Comparison of ENCODE assay signal across 8 cellular contexts in the genomic region with DNA sequence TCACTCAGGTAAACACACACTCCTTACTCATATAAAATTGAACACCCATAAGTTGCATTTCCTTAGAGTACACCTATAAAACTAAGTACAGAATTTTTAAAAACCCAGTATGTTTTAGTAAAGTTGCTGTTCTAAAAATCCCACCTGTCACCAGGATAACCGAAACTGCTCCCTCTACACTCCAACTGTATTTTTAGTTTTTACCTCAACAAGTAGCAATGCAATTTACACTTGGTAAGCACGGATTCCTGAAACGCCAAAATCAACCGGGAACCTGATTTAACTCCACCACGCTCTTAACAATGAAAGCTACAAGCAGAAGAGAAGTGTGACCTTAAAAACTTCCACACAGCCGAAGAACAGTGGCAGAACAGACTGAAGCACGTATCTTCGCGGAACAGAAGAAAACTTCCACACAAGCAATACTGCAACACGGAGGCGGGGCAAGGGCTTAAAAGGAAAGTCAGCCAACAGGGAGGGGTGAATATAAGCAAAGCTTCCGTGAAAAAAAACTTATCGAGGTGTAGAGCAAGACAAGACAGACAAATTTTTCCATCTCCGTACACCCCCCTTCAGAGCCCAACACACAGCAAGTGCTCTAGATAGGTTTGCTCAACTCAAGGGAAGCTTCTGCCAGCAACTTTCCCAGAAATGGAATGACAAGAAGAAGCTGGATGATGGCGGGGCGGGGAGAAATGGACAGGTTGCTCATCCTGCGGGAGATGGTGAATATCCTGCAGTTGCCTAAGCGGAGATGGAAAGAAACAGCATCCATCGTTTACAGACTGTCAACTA. TPM values are rescaled to one million over a fixed set of nuclear protein-coding genes. Genes with fewer than 3 reads are reported as not detected.
DNase-seq lines count a peak whose midpoint lies in the region; ATAC-seq lines count a peak whose summit lies in the region.

No MANE protein-coding gene starts in this region.

- peak; percentile 33 for ATAC-seq in naive thymus-derived CD4-positive, alpha-beta T cell

- H3K4me1 ChIP-seq in NT2/D1 (ENCODE audit: insufficient read depth, insufficient read length) = no peaks in the 10 kb centered on the region
- no peaks in the 10 kb centered on the region for H3K4me1 ChIP-seq in esophagus (ENCODE audit: control insufficient read depth in 2 of 2, insufficient read depth in 2 of 2, low read length in 1 of 2)
- peaks cover 18% of the 10 kb centered on the region in 2 donors for H3K4me1 ChIP-seq in naive thymus-derived CD4-positive, alpha-beta T cell (ENCODE audit: control insufficient read depth in 2 of 2, insufficient read depth in 2 of 2, low read length in 2 of 2)

- peak overlapping the region; percentile 87 for H3K9ac ChIP-seq in NT2/D1 (ENCODE audit: insufficient read length, low read depth)

- H3K4me3 ChIP-seq in NT2/D1 (ENCODE audit: insufficient read length, low read depth) (peak overlapping the region; percentile 79), esophagus (ENCODE audit: low read depth in 1 of 2, low read length in 2 of 2) (peak overlapping the region; percentile 82 to 86)
- peak overlapping the region; percentile 88 for H3K4me3 ChIP-seq in naive thymus-derived CD4-positive, alpha-beta T cell (ENCODE audit: low read length)

- H3K9me3 ChIP-seq in NT2/D1 (ENCODE audit: insufficient read depth, low read length) (no peaks in the 10 kb centered on the region), esophagus (ENCODE audit: control insufficient read depth in 2 of 2, insufficient read depth in 1 of 2, low read depth in 1 of 2, low read length in 1 of 2) (no peaks in the 10 kb centered on the region)
- no peaks in the 10 kb centered on the region for H3K9me3 ChIP-seq in naive thymus-derived CD4-positive, alpha-beta T cell (ENCODE audit: control insufficient read depth in 2 of 3, low read length in 3 of 3)

- no peaks in the 10 kb centered on the region for H3K27me3 ChIP-seq in NT2/D1 (ENCODE audit: insufficient read depth, insufficient read length)
- no peaks in the 10 kb centered on the region for H3K27me3 ChIP-seq in esophagus (ENCODE audit: control insufficient read depth in 1 of 2, insufficient read depth in 2 of 2, low read length in 2 of 2)
- H3K27me3 ChIP-seq in naive thymus-derived CD4-positive, alpha-beta T cell (ENCODE audit: control insufficient read depth in 2 of 2, insufficient read depth in 2 of 2, low read length in 2 of 2) = no peaks in the 10 kb centered on the region

- H3K4me1 Mint-ChIP-seq in naive thymus-derived CD4-positive, alpha-beta T cell = peaks cover 38 to 56% (median 50%) of the 10 kb centered on the region in 7 donors

- POLR2A ChIA-PET in naive thymus-derived CD4-positive, alpha-beta T cell (lab: Charles Lee) = interaction anchor here (0.6 to 1.8 kb wide), 9 partner anchors 9 to 1789 kb away, joined by 3 to 9 read pairs (median 3); a partner anchor contains a TSS

- DNase-seq in DMS 273 (lab: John Stamatoyannopoulos, UW; ENCODE audit: unreplicated experiment) (peak; percentile 66), DMS 273 treated with DMSO at 0.1 percent for 48 hours (lab: John Stamatoyannopoulos, UW) (no peak), NT2/D1 (ENCODE audit: low read depth, low spot score) (no peak), activated T-cell treated with anti-CD3 and anti-CD28 coated beads for 24 hours (ENCODE audit: low read depth) (peak; percentile 54), cerebellar nuclear complex (lab: John Stamatoyannopoulos, UW) (no peak)
- peak; percentile 17 to 85 (median 73) for DNase-seq in naive thymus-derived CD4-positive, alpha-beta T cell
- peak; percentile 37 to 73 (median 64) for DNase-seq in stimulated activated naive CD4-positive, alpha-beta T cell (lab: John Stamatoyannopoulos, UW)

- H3K27ac ChIP-seq in esophagus (ENCODE audit: low read depth in 2 of 2, low read length in 1 of 2) = peak overlapping the region; percentile 85 to 96
- H3K27ac ChIP-seq in naive thymus-derived CD4-positive, alpha-beta T cell (ENCODE audit: low read depth, low read length) = peak overlapping the region; percentile 97

- H3K36me3 ChIP-seq in NT2/D1 (ENCODE audit: insufficient read depth, insufficient read length, low read length) (peaks cover 10% of the 10 kb centered on the region), esophagus (ENCODE audit: control insufficient read depth in 2 of 2, insufficient read depth in 2 of 2, low read length in 1 of 2) (no peaks in the 10 kb centered on the region)
- no peaks in the 10 kb centered on the region for H3K36me3 ChIP-seq in naive thymus-derived CD4-positive, alpha-beta T cell (ENCODE audit: control insufficient read depth in 2 of 3, insufficient read depth in 3 of 3, low read length in 3 of 3)

- 1% methylated on average over 19 of the region's 19 CpGs for WGBS in esophagus, 2 donors

- H3K36me3 Mint-ChIP-seq in naive thymus-derived CD4-positive, alpha-beta T cell = peaks cover 0 to 12% (median 3%) of the 10 kb centered on the region in 5 donors

- peaks cover 0 to 7% (median 0%) of the 10 kb centered on the region in 5 donors for H3K27me3 Mint-ChIP-seq in naive thymus-derived CD4-positive, alpha-beta T cell

- intact Hi-C loops in naive thymus-derived CD4-positive, alpha-beta T cell (cut with micrococcal nuclease) = loop anchor here (1.0 to 5.0 kb wide), 6 partner anchors 20 to 1684 kb away; a partner anchor contains a TSS

- CTCF ChIA-PET in naive thymus-derived CD4-positive, alpha-beta T cell (lab: Charles Lee) = interaction anchor here (0.6 to 1.7 kb wide), 2 partner anchors 31 to 792 kb away, joined by 3 to 5 read pairs; no protein-coding TSS in a partner anchor

- peak overlapping the region; percentile 70 to 96 (median 93) for H3K27ac Mint-ChIP-seq in naive thymus-derived CD4-positive, alpha-beta T cell

- peak overlapping the region; percentile 88 to 100 (median 94) for H3K4me3 Mint-ChIP-seq in naive thymus-derived CD4-positive, alpha-beta T cell

- peaks cover 0 to 2% (median 0%) of the 10 kb centered on the region in 11 donors for H3K9me3 Mint-ChIP-seq in naive thymus-derived CD4-positive, alpha-beta T cell

RNA-seq across cellular contexts. Expression of a gene that starts 1.4 kb away (rescaled TPM):
- polyA plus RNA-seq in esophagus = 10 to 100 TPM; 19.2 to 30.4 TPM
- total RNA-seq in naive thymus-derived CD4-positive, alpha-beta T cell = 10 to 100 TPM; 42.8 to 56.3 (median 48.7) TPM
- polyA plus RNA-seq in naive thymus-derived CD4-positive, alpha-beta T cell = 10 to 100 TPM; 35.8 to 42.8 TPM

RNA-seq across cellular contexts. Expression of a gene that starts 32.5 kb away (rescaled TPM):
- polyA plus RNA-seq in esophagus = 10 to 100 TPM; 14.2 to 27.0 TPM
- total RNA-seq in naive thymus-derived CD4-positive, alpha-beta T cell = 10 to 100 TPM; 43.4 to 94.1 (median 65.7) TPM
- polyA plus RNA-seq in naive thymus-derived CD4-positive, alpha-beta T cell = 10 to 100 TPM; 35.6 to 67.6 TPM

Comparison
In these comparisons a context has a peak if more than half of its experiments do, and no peak if none do; other contexts are left out.
1. DNase-seq: peak in DMS 273 (single experiment), activated T-cell treated with anti-CD3 and anti-CD28 coated beads for 24 hours (single experiment), naive thymus-derived CD4-positive, alpha-beta T cell (9 of 9) and stimulated activated naive CD4-positive, alpha-beta T cell (6 of 6); none in DMS 273 treated with DMSO at 0.1 percent for 48 hours (single experiment), NT2/D1 (single experiment) and cerebellar nuclear complex (0 of 2).
2. Peak in every context shown above with its lines, with median percentiles within 50 percentile points of each other: H3K4me3 ChIP-seq.